8 cellular contexts compared by ENCODE assay signal in genomic region chr2:191638079-191638801, GRCh38. TPM values are rescaled to one million over a fixed set of nuclear protein-coding genes. Genes with fewer than 3 reads are reported as not detected.
A peak's percentile ranks its signal among the peaks of the same experiment; 100 is the strongest.
DNase-seq lines count a peak whose midpoint lies in the region; ATAC-seq lines count a peak whose summit lies in the region.

No MANE protein-coding gene starts in this region.

- H3K9me3 ChIP-seq in subcutaneous abdominal adipose tissue (ENCODE audit: control insufficient read depth in 5 of 5, low read length in 5 of 5): no peaks in the 10 kb centered on the region

- peak overlapping the region; percentile 59 for H3K27ac ChIP-seq in subcutaneous abdominal adipose tissue (ENCODE audit: low read depth, low read length)

- H3K9ac ChIP-seq in subcutaneous abdominal adipose tissue (ENCODE audit: low read length in 5 of 5): no peak overlapping the region

- no peak overlapping the region for H3K4me3 ChIP-seq in subcutaneous abdominal adipose tissue (ENCODE audit: low read depth in 1 of 5, low read length in 5 of 5)

- no peaks in the 10 kb centered on the region for H3K36me3 ChIP-seq in subcutaneous abdominal adipose tissue (ENCODE audit: control insufficient read depth in 5 of 5, insufficient read depth in 5 of 5, low read length in 5 of 5)

- peak; percentile 5 for ATAC-seq in GM21717 (IDR thresholded peaks at IDR 0.05; ENCODE audit: unreplicated experiment)
- ATAC-seq in esophagus mucosa: peak; percentile 92
- no peak for ATAC-seq in GM18861 (IDR thresholded peaks at IDR 0.05; ENCODE audit: unreplicated experiment)
- ATAC-seq in GM21786 (IDR thresholded peaks at IDR 0.05; ENCODE audit: unreplicated experiment): no peak

- no peaks in the 10 kb centered on the region for H3K27me3 ChIP-seq in subcutaneous abdominal adipose tissue (ENCODE audit: control insufficient read depth in 5 of 5, insufficient read depth in 4 of 5, low read length in 5 of 5)

- peak; percentile 52 for DNase-seq in GM03348 (ENCODE audit: low spot score)
- peak; percentile 80 for DNase-seq in NOMO-1 treated with DMSO at 0.1 percent for 48 hours (lab: John Stamatoyannopoulos, UW; ENCODE audit: unreplicated experiment)
- DNase-seq in SKM-1 (lab: John Stamatoyannopoulos, UW; ENCODE audit: unreplicated experiment): no peak

- peaks cover 0 to 21% (median 17%) of the 10 kb centered on the region in 5 donors for H3K4me1 ChIP-seq in subcutaneous abdominal adipose tissue (ENCODE audit: control insufficient read depth in 5 of 5, insufficient read depth in 5 of 5, low read length in 5 of 5)

RNA-seq across cellular contexts. Expression of gene NABP1, which starts 39.7 kb away (rescaled TPM):
- total RNA-seq in esophagus mucosa: 32.8 TPM

Comparison
In these comparisons a context has a peak if more than half of its experiments do, and no peak if none do; other contexts are left out.
1. ATAC-seq: peak in GM21717 (single experiment) and esophagus mucosa (single experiment); none in GM18861 (single experiment) and GM21786 (single experiment).